Comparison of ENCODE assay signal across 23 cellular contexts in genomic region chr20:17295991-17296390, GRCh38.
DNase-seq lines count a peak whose midpoint lies in the region; TF ChIP-seq lines count a peak whose summit lies in the region.
"Had no signal": no experiment of that assay in that cellular context is flagged by ENCODE, and none has a peak within 500 bp of the region (broad histone marks: within the 10 kb centered on the region; RNA-seq: fewer than 3 reads in every experiment).

No MANE protein-coding gene starts in this region.

- WGBS in H9 (ENCODE audit: extremely low coverage, insufficient read length, low lambda C conversion rate): no CpG with 5 or more reads among the region's 4 CpGs
- no CpG with 5 or more reads among the region's 4 CpGs for WGBS in neuronal stem cell (ENCODE audit: extremely low coverage in 2 of 2, insufficient read length in 2 of 2, insufficient replicate concordance in 1 of 2), 2 donors

- H3K79me1 ChIP-seq in H9 (ENCODE audit: insufficient read depth, low read depth, low read length, poor library complexity, severe bottlenecking) (no peaks in the 10 kb centered on the region), neuronal stem cell (ENCODE audit: low read depth, low read length) (no peaks in the 10 kb centered on the region)

- H3K4me3 Mint-ChIP-seq in H9: no peak overlapping the region
- H3K4me3 Mint-ChIP-seq: CD14-positive monocyte; CD4-positive, alpha-beta memory T cell; CD4-positive, CD25-positive, alpha-beta regulatory T cell; CD8-positive, alpha-beta memory T cell had no signal

- no peaks in the 10 kb centered on the region for H3K4me1 ChIP-seq in H9 (ENCODE audit: insufficient read depth, low read length)
- H3K4me1 ChIP-seq in neuronal stem cell (ENCODE audit: control insufficient read depth in 2 of 2, insufficient read depth in 1 of 2, low read depth in 1 of 2, low read length in 2 of 2): no peaks in the 10 kb centered on the region
- H3K4me1 ChIP-seq: BE2C, BLaER1 had no signal

- no peaks in the 10 kb centered on the region; the same call in 1 of the 2 replicates for H3K27me3 Mint-ChIP-seq in H9 (ENCODE audit: low read depth)
- H3K27me3 Mint-ChIP-seq: CD8-positive, alpha-beta memory T cell had no signal

- H3K27ac ChIP-seq in H9 (ENCODE audit: insufficient read length, low read depth, low read length): no peak overlapping the region
- no peak overlapping the region for H3K27ac ChIP-seq in neuronal stem cell (replicated peaks; ENCODE audit: low read length)
- H3K27ac ChIP-seq: BLaER1 had no signal

- no peak overlapping the region for H3K56ac ChIP-seq in H9 (ENCODE audit: insufficient read length, low read depth, low read length)

- DNase-seq in H9: no peak
- peak; percentile 51 for DNase-seq in cerebellar cortex (ENCODE audit: low spot score)
- DNase-seq in neuronal stem cell (ENCODE audit: low spot score): no peak
- no peak for DNase-seq in RPMI8226
- DNase-seq in MG63: no peak
- no peak for DNase-seq in NCI-H1092 treated with DMSO at 0.1 percent for 48 hours (lab: John Stamatoyannopoulos, UW)
- DNase-seq in NCI-H1105 (lab: John Stamatoyannopoulos, UW): no peak
- DNase-seq: 8988T; ACHN; BE2C; CD4-positive, alpha-beta memory T cell; CD4-positive, CD25-positive, alpha-beta regulatory T cell; CD8-positive, alpha-beta memory T cell; COR-L47; DMS 273 treated with DMSO at 0.1 percent for 48 hours; DMS153; DMS53; DMS79; DND-41; EL; GF-D8 had no signal

- no peak overlapping the region for H3K18ac ChIP-seq in H9 (ENCODE audit: insufficient read length, low read depth, low read length)
- peak overlapping the region; percentile 48 for H3K18ac ChIP-seq in neuronal stem cell (ENCODE audit: low read length)

- no peaks in the 10 kb centered on the region for H3K4me1 Mint-ChIP-seq in H9
- H3K4me1 Mint-ChIP-seq: CD14-positive monocyte; CD4-positive, alpha-beta memory T cell; CD4-positive, CD25-positive, alpha-beta regulatory T cell; CD8-positive, alpha-beta memory T cell had no signal

- no peaks in the 10 kb centered on the region for H3K9me3 Mint-ChIP-seq in H9
- H3K9me3 Mint-ChIP-seq: CD14-positive monocyte; CD4-positive, alpha-beta memory T cell had no signal

- H3K9me3 ChIP-seq in H9 (ENCODE audit: control insufficient read depth, low read depth, low read length) (no peaks in the 10 kb centered on the region), neuronal stem cell (replicated peaks in 1 of 2; ENCODE audit: control insufficient read depth in 2 of 2, insufficient read depth in 1 of 2, low read depth in 1 of 2, low read length in 2 of 2) (no peaks in the 10 kb centered on the region), MG63 (no peaks in the 10 kb centered on the region)
- H3K9me3 ChIP-seq: BE2C, BLaER1 had no signal

- H2BK15ac ChIP-seq in H9 (ENCODE audit: low read depth, low read length): no peak overlapping the region
- H2BK15ac ChIP-seq in neuronal stem cell (ENCODE audit: low read length): peak overlapping the region; percentile 67

- H3K9ac ChIP-seq in H9 (ENCODE audit: extremely low read depth, insufficient read length, low read length): no peak overlapping the region
- no peak overlapping the region for H3K9ac ChIP-seq in neuronal stem cell (ENCODE audit: low read depth, low read length, poor library complexity)
- H3K9ac ChIP-seq: BLaER1 had no signal

- H2AK5ac ChIP-seq in H9 (ENCODE audit: insufficient read length, low read length): no peak overlapping the region
- no peak overlapping the region for H2AK5ac ChIP-seq in neuronal stem cell (ENCODE audit: low read depth, low read length)

- H2BK12ac ChIP-seq in H9 (ENCODE audit: insufficient read length, low read depth, low read length) (no peak overlapping the region), neuronal stem cell (ENCODE audit: low read length) (no peak overlapping the region)

- no peak overlapping the region for H3K14ac ChIP-seq in H9 (ENCODE audit: insufficient read depth, low read length)
- peak overlapping the region; percentile 98 for H3K14ac ChIP-seq in neuronal stem cell (ENCODE audit: low read length)

- no peak overlapping the region for H3T11ph ChIP-seq in H9 (ENCODE audit: low read length)

- H3K4me3 ChIP-seq in neuronal stem cell (ENCODE audit: low read length in 2 of 2) (no peak overlapping the region), MG63 (no peak overlapping the region)
- H3K4me3 ChIP-seq: BLaER1 had no signal

- H3K79me2 ChIP-seq in H9 (ENCODE audit: insufficient read depth, low read length): no peaks in the 10 kb centered on the region

- H2BK5ac ChIP-seq in H9 (ENCODE audit: insufficient read length, low read length) (no peak overlapping the region), neuronal stem cell (ENCODE audit: low read length) (no peak overlapping the region)

- H3K23me2 ChIP-seq in H9 (ENCODE audit: insufficient read length, low read depth, low read length, poor library complexity, severe bottlenecking): no peaks in the 10 kb centered on the region

- no peak for TF ChIP-seq CTCF in H9 (conservative IDR thresholded peaks at IDR 0.05)

- H3K36me3 ChIP-seq in neuronal stem cell (replicated peaks in 1 of 2; ENCODE audit: control insufficient read depth in 2 of 2, insufficient read depth in 2 of 2, low read length in 2 of 2): no peaks in the 10 kb centered on the region
- no peaks in the 10 kb centered on the region for H3K36me3 ChIP-seq in MG63
- H3K36me3 ChIP-seq: BE2C, BLaER1 had no signal

- H3K27me3 ChIP-seq in H9 (ENCODE audit: insufficient read depth, low read length) (no peaks in the 10 kb centered on the region), neuronal stem cell (ENCODE audit: control insufficient read depth in 3 of 3, insufficient read depth in 3 of 3, low read depth in 1 of 3, low read length in 3 of 3) (no peaks in the 10 kb centered on the region), MG63 (no peaks in the 10 kb centered on the region)
- H3K27me3 ChIP-seq: BE2C, BLaER1 had no signal

- H2BK120ac ChIP-seq in H9 (ENCODE audit: low read depth, low read length, poor library complexity, severe bottlenecking) (no peak overlapping the region), neuronal stem cell (ENCODE audit: low read depth, low read length) (no peak overlapping the region)

- no peak overlapping the region for H2AFZ ChIP-seq in H9 (ENCODE audit: low read length)
- H2AFZ ChIP-seq in neuronal stem cell (ENCODE audit: low read length): no peak overlapping the region

- H4K20me1 ChIP-seq in H9 (ENCODE audit: control insufficient read depth, insufficient read depth, insufficient read length): no peaks in the 10 kb centered on the region
- H4K20me1 ChIP-seq: BLaER1 had no signal

- peak overlapping the region; percentile 92 for H4K5ac ChIP-seq in H9 (ENCODE audit: insufficient read length, low read depth, low read length)

- H3K36me3 Mint-ChIP-seq in H9 (ENCODE audit: insufficient read depth in 1 of 3, low read depth in 3 of 3): no peaks in the 10 kb centered on the region
- H3K36me3 Mint-ChIP-seq: CD14-positive monocyte; CD4-positive, alpha-beta memory T cell; CD4-positive, CD25-positive, alpha-beta regulatory T cell; CD8-positive, alpha-beta memory T cell had no signal

- H3K4me2 ChIP-seq in H9 (ENCODE audit: insufficient read depth, insufficient read length, low read length) (no peak overlapping the region), neuronal stem cell (ENCODE audit: insufficient read depth, low read length, poor library complexity, severe bottlenecking) (no peak overlapping the region)
- H3K4me2 ChIP-seq: BLaER1 had no signal

- H4K8ac ChIP-seq in H9 (replicated peaks; ENCODE audit: insufficient read length, low read depth, low read length) (no peak overlapping the region), neuronal stem cell (ENCODE audit: low read depth, low read length) (peak overlapping the region; percentile 96)

- no peak overlapping the region for H2BK20ac ChIP-seq in H9 (ENCODE audit: low read depth, low read length, poor library complexity, severe bottlenecking)

- H3K23ac ChIP-seq in H9 (ENCODE audit: insufficient read length, low read depth, low read length) (no peak overlapping the region), neuronal stem cell (ENCODE audit: low read depth, low read length, poor library complexity) (no peak overlapping the region)

- H3K4ac ChIP-seq in H9 (ENCODE audit: low read depth, low read length) (no peak overlapping the region), neuronal stem cell (ENCODE audit: low read length) (no peak overlapping the region)

- H3K27ac Mint-ChIP-seq in H9: peak overlapping the region in 1 of 3 experiments; percentile 24; a peak in 1 of 7 replicates
- H3K27ac Mint-ChIP-seq: CD14-positive monocyte; CD4-positive, alpha-beta memory T cell; CD4-positive, CD25-positive, alpha-beta regulatory T cell; CD8-positive, alpha-beta memory T cell had no signal

- H4K91ac ChIP-seq in H9 (ENCODE audit: insufficient read length, low read depth, low read length) (no peak overlapping the region), neuronal stem cell (ENCODE audit: low read depth, low read length, poor library complexity) (no peak overlapping the region)
